ENCODE assay signal across 8 cellular contexts in the genomic region with DNA sequence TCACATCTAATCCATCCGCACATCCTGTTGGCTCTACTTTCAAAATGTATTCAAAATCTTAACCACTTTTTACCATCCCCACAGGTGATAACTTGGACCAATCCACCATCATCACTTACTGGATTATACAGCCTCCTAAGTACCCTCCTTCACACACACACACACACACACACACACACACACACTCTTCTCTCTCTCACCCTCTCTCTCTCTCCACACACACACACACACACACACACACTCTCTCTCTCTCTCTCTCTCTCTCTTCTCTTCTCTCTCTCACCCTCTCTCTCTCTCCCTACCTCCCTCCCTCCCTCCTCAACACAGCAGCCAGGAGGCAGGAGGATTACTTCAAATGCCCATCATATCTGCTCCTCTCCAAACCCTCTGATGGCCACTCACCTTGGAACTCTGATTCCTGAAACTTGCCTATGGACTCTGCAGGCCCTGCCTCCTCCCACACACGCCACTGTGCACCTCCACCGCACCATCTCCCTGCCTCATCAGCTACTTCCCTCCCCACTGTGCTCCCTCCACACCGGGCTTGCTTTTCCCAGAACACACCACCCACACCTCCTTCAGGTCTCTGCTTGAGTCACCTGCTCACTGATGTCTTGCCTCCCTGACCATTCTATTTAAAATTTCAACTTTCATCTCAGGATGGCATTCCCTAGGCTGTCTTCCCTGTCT. TPM values are rescaled to one million over a fixed set of nuclear protein-coding genes. Genes with fewer than 3 reads are reported as not detected.
A peak's percentile ranks its signal among the peaks of the same experiment; 100 is the strongest.
DNase-seq lines count a peak whose midpoint lies in the region; ATAC-seq and TF ChIP-seq lines count a peak whose summit lies in the region.

No MANE protein-coding gene starts in this region.

- H3K9ac ChIP-seq in PC-3 (ENCODE audit: low read length) = peak overlapping the region; percentile 31

- H3K36me3 ChIP-seq in PC-3 (ENCODE audit: low read depth, low read length) = no peaks in the 10 kb centered on the region
- peaks cover 0 to 15% (median 3%) of the 10 kb centered on the region in 4 donors for H3K36me3 ChIP-seq in esophagus muscularis mucosa
- H3K36me3 ChIP-seq in sigmoid colon = no peaks in the 10 kb centered on the region

- H3K79me2 ChIP-seq in PC-3 (ENCODE audit: low read length) = no peaks in the 10 kb centered on the region

- H4K20me1 ChIP-seq in PC-3 (ENCODE audit: low read length) = no peaks in the 10 kb centered on the region

- CTCF ChIA-PET in PC-3 (lab: Charles Lee) = no interaction called here

- BruUV-seq in PC-3 (replicated peaks; lab: Mats Ljungman, UMichigan) = no TSS peak

- no peaks in the 10 kb centered on the region for H3K27me3 ChIP-seq in PC-3 (ENCODE audit: low read length)
- H3K27me3 ChIP-seq in esophagus muscularis mucosa = no peaks in the 10 kb centered on the region
- H3K27me3 ChIP-seq in sigmoid colon = no peaks in the 10 kb centered on the region

- peak overlapping the region; percentile 57 for H3K4me2 ChIP-seq in PC-3 (ENCODE audit: low read length)

- no peak for TF ChIP-seq POLR2A in esophagus muscularis mucosa (IDR thresholded peaks at IDR 0.05; ENCODE audit: low read depth)
- no peak for TF ChIP-seq POLR2A in sigmoid colon (IDR thresholded peaks at IDR 0.05)

- 78% methylated on average over 4 of the region's 4 CpGs for WGBS in esophagus muscularis mucosa
- WGBS in sigmoid colon, 2 donors = 67 to 84% methylated on average over 4 of the region's 4 CpGs

- H3K27ac ChIP-seq in PC-3 (ENCODE audit: low read length) = peak overlapping the region; percentile 88
- peak overlapping the region in 3 of 4 donors; percentile 41 to 65 (median 53) for H3K27ac ChIP-seq in esophagus muscularis mucosa (replicated peaks in 1 of 4)
- H3K27ac ChIP-seq in sigmoid colon = peak overlapping the region in 3 of 4 donors; percentile 59 to 60 (median 59)

- H2AFZ ChIP-seq in PC-3 (ENCODE audit: low read length) = no peak overlapping the region

- peak; percentile 2; the same call in 1 of the 2 replicates for ATAC-seq in PC-3
- no peak for ATAC-seq in GM21360 (IDR thresholded peaks at IDR 0.05; ENCODE audit: unreplicated experiment)
- no peak for ATAC-seq in GM18907 (IDR thresholded peaks at IDR 0.05; ENCODE audit: unreplicated experiment)
- no peak for ATAC-seq in activated CD4-positive, CD25-positive, alpha-beta regulatory T cell treated with anti-CD3 and anti-CD28 coated beads, Interleukin-2, amount 50 U/mL, for 24 hours

- no peaks in the 10 kb centered on the region for H3K9me3 ChIP-seq in PC-3 (ENCODE audit: low read length)
- no peaks in the 10 kb centered on the region for H3K9me3 ChIP-seq in esophagus muscularis mucosa
- H3K9me3 ChIP-seq in sigmoid colon = no peaks in the 10 kb centered on the region

- POLR2A ChIA-PET in PC-3 (lab: Charles Lee; ENCODE audit: unreplicated experiment) = interaction anchor here (0.6 kb wide), 1 partner anchor 39 kb away, joined by 3 read pairs; no protein-coding TSS in a partner anchor

- intact Hi-C loops in PC-3 (cut with micrococcal nuclease) (loop anchor here (5.0 kb wide), 3 partner anchors 39 to 261 kb away; a partner anchor contains a TSS), esophagus muscularis mucosa (cut with DNase I) (no loop called here), sigmoid colon (cut with DNase I) (no loop called here)

- no peak overlapping the region for H3K4me3 ChIP-seq in PC-3 (ENCODE audit: low read length)
- peak overlapping the region in 1 of 4 donors; percentile 7 for H3K4me3 ChIP-seq in esophagus muscularis mucosa
- peak overlapping the region in 1 of 4 donors; percentile 23 for H3K4me3 ChIP-seq in sigmoid colon

- no peak for TF ChIP-seq EP300 in esophagus muscularis mucosa (IDR thresholded peaks at IDR 0.05)
- no peak for TF ChIP-seq EP300 in sigmoid colon (IDR thresholded peaks at IDR 0.05)

- peaks cover 19% of the 10 kb centered on the region for H3F3A ChIP-seq in PC-3 (ENCODE audit: low read length, unreplicated experiment)

- DNase-seq in ELR (ENCODE audit: low read depth) (peak; percentile 28), PC-3 (no peak), esophagus muscularis mucosa (ENCODE audit: extremely low spot score) (no peak), sigmoid colon (no peak), NCI-H1930 (lab: John Stamatoyannopoulos, UW) (no peak)

- peaks cover 55% of the 10 kb centered on the region for H3K4me1 ChIP-seq in PC-3 (ENCODE audit: insufficient read depth, low read length)
- peaks cover 0 to 25% (median 17%) of the 10 kb centered on the region in 4 donors for H3K4me1 ChIP-seq in esophagus muscularis mucosa
- H3K4me1 ChIP-seq in sigmoid colon = peaks cover 0 to 10% (median 0%) of the 10 kb centered on the region in 4 donors

- TF ChIP-seq CTCF in PC-3 (conservative IDR thresholded peaks at IDR 0.05; ENCODE audit: low read depth, low read length) (no peak), esophagus muscularis mucosa (IDR thresholded peaks at IDR 0.05) (no peak), sigmoid colon (IDR thresholded peaks at IDR 0.05) (no peak)

- no peaks in the 10 kb centered on the region for H3K9me2 ChIP-seq in PC-3 (replicated peaks; ENCODE audit: low read length)

RNA-seq across cellular contexts. Expression of a gene that starts 39.7 kb away (rescaled TPM):
- total RNA-seq in PC-3 (2014; rRNA removed) = 2.1 and 2.5 TPM in 2 replicates
- 10 to 100 TPM; 10.1 to 14.5 (median 11.0) TPM for total RNA-seq in esophagus muscularis mucosa
- 10 to 100 TPM in 3 of 4 donors, 1 to 10 TPM in 1; 8.6 to 21.9 (median 14.9) TPM for total RNA-seq in sigmoid colon
- polyA plus RNA-seq in sigmoid colon = 1 to 10 TPM; 4.2 to 9.9 (median 4.8) TPM
